1 cellular context compared by ENCODE assay signal in the genomic region with DNA sequence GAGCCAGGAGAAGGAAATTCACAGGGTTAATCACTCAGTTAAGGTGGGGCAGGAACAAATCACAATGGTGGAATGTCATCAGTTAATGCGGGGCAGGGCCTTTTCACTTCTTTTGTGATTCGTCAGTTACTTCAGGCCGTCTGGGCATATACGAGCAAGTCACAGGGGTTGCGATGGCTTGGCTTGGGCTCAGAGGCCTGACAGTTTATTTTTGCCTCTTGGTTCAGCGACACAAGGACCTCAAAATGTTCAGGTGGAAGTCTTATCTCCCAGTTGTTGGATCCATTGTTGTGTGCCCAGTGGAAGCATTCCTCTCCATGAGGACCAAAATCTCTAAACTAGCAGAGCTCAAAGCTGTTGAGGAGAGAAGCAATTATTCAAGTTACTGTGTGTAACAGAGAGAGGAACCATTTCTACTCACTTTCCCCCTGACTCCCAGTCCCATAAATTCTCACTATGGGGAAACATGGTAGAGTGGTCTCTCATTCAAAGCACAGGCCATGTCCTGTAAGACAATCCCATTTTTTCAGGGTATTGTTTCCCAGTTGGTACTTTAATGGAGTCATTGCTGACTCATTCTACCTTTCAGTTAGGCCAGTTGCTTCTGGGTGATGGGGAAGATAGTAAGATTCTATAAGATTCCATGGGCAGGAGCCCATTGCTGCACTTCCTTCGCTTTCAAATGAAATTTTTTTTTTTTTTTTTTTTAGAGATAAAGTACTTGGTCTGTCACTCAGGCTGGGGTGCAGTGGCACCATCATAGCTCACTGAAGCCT.
TF ChIP-seq lines count a peak whose summit lies in the region.

No MANE protein-coding gene starts in this region.

TF ChIP-seq in K562, 482 proteins besides CTCF, POLR2A, EP300 and RAD21:
- TF ChIP-seq ZNF696 (CRISPR knock-in tag; conservative IDR thresholded peaks at IDR 0.05) (no peak), NFE2 (IDR thresholded peaks at IDR 0.05; ENCODE audit: low read depth) (peak; percentile 53), C11orf30 (IDR thresholded peaks at IDR 0.05; ENCODE audit: low read depth) (0 out of 2 replicates have a peak, but pooled peaks have one; percentile 14)
TF ChIP-seq in K562: peak in this region for 2.
